ENCODE assay signal across 12 cellular contexts in the genomic region with DNA sequence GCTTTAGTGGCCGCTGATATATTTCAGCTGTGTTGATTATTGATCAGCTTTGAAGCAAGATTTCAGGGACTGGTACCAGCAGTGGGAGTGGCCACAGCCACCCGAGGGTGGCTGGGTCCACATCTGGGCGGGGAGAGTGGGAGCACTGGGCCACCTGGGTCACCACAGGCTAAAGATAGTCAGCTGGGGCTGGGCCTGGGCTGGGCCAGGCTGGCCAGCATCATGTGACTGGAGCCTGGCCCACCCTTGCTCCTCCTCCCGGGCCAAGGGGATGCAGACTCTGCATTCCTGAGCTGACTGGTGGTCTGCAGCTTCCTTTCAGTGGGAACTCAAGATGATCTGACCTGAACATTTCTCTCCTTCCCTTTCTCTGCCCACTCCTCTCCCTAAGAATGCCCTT. TPM values are rescaled to one million over a fixed set of nuclear protein-coding genes. Genes with fewer than 3 reads are reported as not detected.
DNase-seq lines count a peak whose midpoint lies in the region; ATAC-seq, FAIRE-seq and TF ChIP-seq lines count a peak whose summit lies in the region.
"Had no signal": no experiment of that assay in that cellular context is flagged by ENCODE, and none has a peak within 500 bp of the region (broad histone marks: within the 10 kb centered on the region; RNA-seq: fewer than 3 reads in every experiment).

No MANE protein-coding gene starts in this region.

- intact Hi-C loops in CD4-positive, alpha-beta T cell (cut with DNase I, micrococcal nuclease): no loop called here

- no peak overlapping the region for H4K8ac ChIP-seq in neuronal stem cell (ENCODE audit: low read depth, low read length)

- H3K4me3 ChIP-seq in neuronal stem cell (ENCODE audit: low read length in 2 of 2): no peak overlapping the region

- H2BK12ac ChIP-seq in neuronal stem cell (ENCODE audit: low read length): no peak overlapping the region

- no peak for ATAC-seq in CD4-positive, alpha-beta T cell (ENCODE audit: poor library complexity)
- ATAC-seq in HG03442 (IDR thresholded peaks at IDR 0.05; ENCODE audit: unreplicated experiment) (peak; percentile 21), GM18868 (IDR thresholded peaks at IDR 0.05; ENCODE audit: unreplicated experiment) (no peak)

- no peak overlapping the region for H3K4ac ChIP-seq in neuronal stem cell (ENCODE audit: low read length)

- no peak overlapping the region for H3K18ac ChIP-seq in neuronal stem cell (ENCODE audit: low read length)

- peak overlapping the region; percentile 70 for H3K27ac Mint-ChIP-seq in CD4-positive, alpha-beta T cell

- WGBS in neuronal stem cell (ENCODE audit: extremely low coverage in 2 of 2, insufficient read length in 2 of 2, insufficient replicate concordance in 1 of 2), 2 donors: no CpG with 5 or more reads among the region's 4 CpGs

- H3K4me2 ChIP-seq in neuronal stem cell (ENCODE audit: insufficient read depth, low read length, poor library complexity, severe bottlenecking): no peak overlapping the region

- POLR2A ChIA-PET in CD4-positive, alpha-beta T cell (lab: Charles Lee): interaction anchor here (0.7 to 1.3 kb wide), 4 partner anchors 7 to 132 kb away, joined by 3 to 4 read pairs (median 4); no protein-coding TSS in a partner anchor

- DNase-seq in CD4-positive, alpha-beta T cell: no peak
- DNase-seq in erythroblast (lab: John Stamatoyannopoulos, UW) (peak; percentile 75 to 77), neuronal stem cell (ENCODE audit: low spot score) (no peak), 8988T (no peak), GF-D8 (lab: John Stamatoyannopoulos, UW) (no peak), GM19239 (ENCODE audit: insufficient read length, low spot score) (no peak)
- DNase-seq: amygdala; NCI-H1048; NK-92 treated with Interleukin-12 subunit alpha and Interleukin-12 subunit beta, amount 100 ng/mL, for 24 hours had no signal

- H3K36me3 ChIP-seq in neuronal stem cell (replicated peaks in 1 of 2; ENCODE audit: control insufficient read depth in 2 of 2, insufficient read depth in 2 of 2, low read length in 2 of 2): peaks cover 0 to 20% of the 10 kb centered on the region in 2 donors

- no peak overlapping the region for H2BK5ac ChIP-seq in neuronal stem cell (ENCODE audit: low read length)

- peaks cover 18% of the 10 kb centered on the region for H3K79me1 ChIP-seq in neuronal stem cell (ENCODE audit: low read depth, low read length)

- no peak overlapping the region for H4K91ac ChIP-seq in neuronal stem cell (ENCODE audit: low read depth, low read length, poor library complexity)

- no peak overlapping the region for H3K14ac ChIP-seq in neuronal stem cell (ENCODE audit: low read length)

- H3K36me3 Mint-ChIP-seq in CD4-positive, alpha-beta T cell (ENCODE audit: low read depth): peaks cover 4% of the 10 kb centered on the region

- H2BK120ac ChIP-seq in neuronal stem cell (ENCODE audit: low read depth, low read length): no peak overlapping the region

- no peak overlapping the region for H3K4me3 Mint-ChIP-seq in CD4-positive, alpha-beta T cell

- no peak for TF ChIP-seq POLR2A in erythroblast (IDR thresholded peaks at IDR 0.05; ENCODE audit: low read length)

- H2AFZ ChIP-seq in neuronal stem cell (ENCODE audit: low read length): no peak overlapping the region

- no peaks in the 10 kb centered on the region for H3K9me3 ChIP-seq in CD4-positive, alpha-beta T cell (ENCODE audit: control insufficient read depth, low read length)
- H3K9me3 ChIP-seq in neuronal stem cell (replicated peaks in 1 of 2; ENCODE audit: control insufficient read depth in 2 of 2, insufficient read depth in 1 of 2, low read depth in 1 of 2, low read length in 2 of 2): no peaks in the 10 kb centered on the region

- H3K27me3 ChIP-seq in CD4-positive, alpha-beta T cell (ENCODE audit: control insufficient read depth, insufficient read depth, low read length): no peaks in the 10 kb centered on the region
- H3K27me3 ChIP-seq in neuronal stem cell (ENCODE audit: control insufficient read depth in 3 of 3, insufficient read depth in 3 of 3, low read depth in 1 of 3, low read length in 3 of 3): no peaks in the 10 kb centered on the region

- H2BK15ac ChIP-seq in neuronal stem cell (ENCODE audit: low read length): no peak overlapping the region

- H3K4me1 ChIP-seq in neuronal stem cell (ENCODE audit: control insufficient read depth in 2 of 2, insufficient read depth in 1 of 2, low read depth in 1 of 2, low read length in 2 of 2): peaks cover 7 to 26% of the 10 kb centered on the region in 2 donors

- H3K9me3 Mint-ChIP-seq in CD4-positive, alpha-beta T cell: no peaks in the 10 kb centered on the region

- no peak overlapping the region for H2AK5ac ChIP-seq in neuronal stem cell (ENCODE audit: low read depth, low read length)

- peaks cover 89% of the 10 kb centered on the region for H3K4me1 Mint-ChIP-seq in CD4-positive, alpha-beta T cell (ENCODE audit: low read depth)

- CTCF ChIA-PET in CD4-positive, alpha-beta T cell (lab: Charles Lee): no interaction called here

- H3K9ac ChIP-seq in neuronal stem cell (ENCODE audit: low read depth, low read length, poor library complexity): no peak overlapping the region

- no peak overlapping the region for H3K23ac ChIP-seq in neuronal stem cell (ENCODE audit: low read depth, low read length, poor library complexity)

- no peak for FAIRE-seq in GM19239 (lab: Jason Lieb, UNC)

- H3K27me3 Mint-ChIP-seq in CD4-positive, alpha-beta T cell: no peaks in the 10 kb centered on the region

- no peak for TF ChIP-seq CTCF in CD4-positive, alpha-beta T cell (IDR thresholded peaks at IDR 0.05)

- H3K27ac ChIP-seq in CD4-positive, alpha-beta T cell (ENCODE audit: low read depth, low read length): peak overlapping the region; percentile 13
- peak overlapping the region; percentile 29 for H3K27ac ChIP-seq in neuronal stem cell (replicated peaks; ENCODE audit: low read length)
- H3K27ac ChIP-seq: C4-2B had no signal

RNA-seq across cellular contexts. Expression of gene LARP1, which starts 27.1 kb away (rescaled TPM):
- total RNA-seq in CD4-positive, alpha-beta T cell: 10 to 100 TPM; 88.7 to 97.6 TPM
- 96.5 TPM for polyA plus RNA-seq in neuronal stem cell (2013, experiment 1 of 2)
- 92.3 TPM for polyA plus RNA-seq in neuronal stem cell (2013, experiment 2 of 2)

Comparison
In these comparisons a context has a peak if more than half of its experiments do, and no peak if none do; other contexts are left out.
1. DNase-seq: peak in erythroblast (2 of 2); none in CD4-positive, alpha-beta T cell (0 of 10), neuronal stem cell (single experiment), 8988T (single experiment), GF-D8 (single experiment) and GM19239 (single experiment).